19 cellular contexts compared by ENCODE assay signal in genomic region chr10:124224331-124225028, GRCh38.
DNase-seq lines count a peak whose midpoint lies in the region; ATAC-seq and TF ChIP-seq lines count a peak whose summit lies in the region.
"Had no signal": no experiment of that assay in that cellular context is flagged by ENCODE, and none has a peak within 500 bp of the region (broad histone marks: within the 10 kb centered on the region; RNA-seq: fewer than 3 reads in every experiment).

No MANE protein-coding gene starts in this region.

- ATAC-seq in HG02798 (IDR thresholded peaks at IDR 0.05; ENCODE audit: poor library complexity, unreplicated experiment) = no peak
- ATAC-seq: A549, heart right ventricle, K562 had no signal

- H3K4me3 Mint-ChIP-seq in activated CD4-positive, alpha-beta T cell treated with anti-CD3 and anti-CD28 coated beads, Interleukin-2, amount 10 ng/mL, durations not matched to agents 24 days and 14 days = no peak overlapping the region

- TF ChIP-seq CTCF in brain microvascular endothelial cell (IDR thresholded peaks at IDR 0.05; ENCODE audit: low read depth, low read length, missing control alignments) (no peak), tibial artery (IDR thresholded peaks at IDR 0.05) (peak in 1 of 2 experiments; percentile 12)

- no peaks in the 10 kb centered on the region for H3K9me3 ChIP-seq in tibial artery
- no peaks in the 10 kb centered on the region for H3K9me3 ChIP-seq in HAP-1

- H3K27ac Mint-ChIP-seq in activated CD4-positive, alpha-beta T cell treated with anti-CD3 and anti-CD28 coated beads, Interleukin-2, amount 10 ng/mL, durations not matched to agents 24 days and 14 days = no peak overlapping the region

- in situ Hi-C loops in brain microvascular endothelial cell (cut with HindIII; ENCODE audit: low pct_ligation_motif_present, low sequenced_read_pairs) (no loop called here), HAP-1 (cut with MboI; ENCODE audit: low sequenced_read_pairs) (no loop called here)

- H3K27ac ChIP-seq in brain microvascular endothelial cell (no peak overlapping the region), tibial artery (peak overlapping the region; percentile 65 to 71)
- H3K27ac ChIP-seq: A549, epithelial cell of prostate, heart right ventricle had no signal

- peak; percentile 70 for DNase-seq in activated CD4-positive, alpha-beta T cell treated with anti-CD3 and anti-CD28 coated beads, Interleukin-2, amount 10 ng/mL, durations not matched to agents 24 days and 14 days
- no peak for DNase-seq in activated CD4-positive, alpha-beta T cell treated with anti-CD3 and anti-CD28 coated beads, Interleukin-2, amount 50 U/mL, for 4 hours
- DNase-seq in brain microvascular endothelial cell (peak; percentile 4), mesenteric fat pad (ENCODE audit: low spot score) (peak; percentile 83), tibial artery (peak in 1 of 2 donors; percentile 85), HAP-1 (ENCODE audit: low spot score in 2 of 2) (no peak), SHP77 treated with DMSO at 0.1 percent for 48 hours (lab: John Stamatoyannopoulos, UW) (no peak)
- DNase-seq: activated naive CD4-positive, alpha-beta T cell treated with anti-CD3 and anti-CD28 coated beads, Interleukin-2, amount 50 U/mL, for 16 hours; COR-L47; GF-D8; heart right ventricle; kidney; NCI-H1436 treated with DMSO at 0.1 percent for 48 hours; NCI-H446 treated with DMSO at 0.1 percent for 48 hours; stimulated activated CD4-positive, alpha-beta T cell treated with anti-CD3 and anti-CD28 coated beads, Interleukin-4, amount 100 ng/mL, for 24 hours had no signal

- peaks cover 2% of the 10 kb centered on the region for H3K36me3 Mint-ChIP-seq in activated CD4-positive, alpha-beta T cell treated with anti-CD3 and anti-CD28 coated beads, Interleukin-2, amount 10 ng/mL, durations not matched to agents 24 days and 14 days (ENCODE audit: low read depth)

- H3K4me1 ChIP-seq in tibial artery = peaks cover 5 to 60% (median 56%) of the 10 kb centered on the region in 4 donors
- no peaks in the 10 kb centered on the region for H3K4me1 ChIP-seq in HAP-1
- H3K4me1 ChIP-seq: A549 had no signal

- intact Hi-C loops in activated CD4-positive, alpha-beta T cell treated with anti-CD3 and anti-CD28 coated beads, Interleukin-2, amount 10 ng/mL, durations not matched to agents 24 days and 14 days (cut with micrococcal nuclease) = loop anchor here (10.0 kb wide), 1 partner anchor 230 kb away; no protein-coding TSS in a partner anchor
- intact Hi-C loops in tibial artery (cut with DNase I; ENCODE audit: low total_unique reads) = loop anchor here (10.0 kb wide), 1 partner anchor 130 kb away; the partner anchor contains the start of gene CHST15

- H3K4me1 Mint-ChIP-seq in activated CD4-positive, alpha-beta T cell treated with anti-CD3 and anti-CD28 coated beads, Interleukin-2, amount 10 ng/mL, durations not matched to agents 24 days and 14 days = peaks cover 23% of the 10 kb centered on the region

- H3K36me3 ChIP-seq in brain microvascular endothelial cell (replicated peaks) = no peaks in the 10 kb centered on the region
- H3K36me3 ChIP-seq in tibial artery = no peaks in the 10 kb centered on the region
- H3K36me3 ChIP-seq in HAP-1 (replicated peaks) = no peaks in the 10 kb centered on the region
- H3K36me3 ChIP-seq: heart right ventricle had no signal

- H3K27me3 Mint-ChIP-seq in activated CD4-positive, alpha-beta T cell treated with anti-CD3 and anti-CD28 coated beads, Interleukin-2, amount 10 ng/mL, durations not matched to agents 24 days and 14 days = no peaks in the 10 kb centered on the region

- H3K9me3 Mint-ChIP-seq in activated CD4-positive, alpha-beta T cell treated with anti-CD3 and anti-CD28 coated beads, Interleukin-2, amount 10 ng/mL, durations not matched to agents 24 days and 14 days = peaks cover 30% of the 10 kb centered on the region

- no peaks in the 10 kb centered on the region for H3K27me3 ChIP-seq in brain microvascular endothelial cell (replicated peaks)
- no peaks in the 10 kb centered on the region for H3K27me3 ChIP-seq in tibial artery
- no peaks in the 10 kb centered on the region for H3K27me3 ChIP-seq in HAP-1 (ENCODE audit: low read depth)

- H3K4me3 ChIP-seq in brain microvascular endothelial cell (ENCODE audit: low read depth, low read length) (no peak overlapping the region), tibial artery (no peak overlapping the region), HAP-1 (no peak overlapping the region)
- H3K4me3 ChIP-seq: A549, heart right ventricle, K562 had no signal

Comparison
In these comparisons a context has a peak if more than half of its experiments do, and no peak if none do; other contexts are left out.
1. DNase-seq: peak in activated CD4-positive, alpha-beta T cell treated with anti-CD3 and anti-CD28 coated beads, Interleukin-2, amount 10 ng/mL, durations not matched to agents 24 days and 14 days (single experiment), brain microvascular endothelial cell (single experiment) and mesenteric fat pad (single experiment); none in activated CD4-positive, alpha-beta T cell treated with anti-CD3 and anti-CD28 coated beads, Interleukin-2, amount 50 U/mL, for 4 hours (0 of 2), HAP-1 (0 of 2) and SHP77 treated with DMSO at 0.1 percent for 48 hours (single experiment).